In genomic region chr7:132441935-132442334, GRCh38 we compare ENCODE assay signal across 18 cellular contexts.
DNase-seq lines count a peak whose midpoint lies in the region; ATAC-seq and TF ChIP-seq lines count a peak whose summit lies in the region.
"Had no signal": no experiment of that assay in that cellular context is flagged by ENCODE, and none has a peak within 500 bp of the region (broad histone marks: within the 10 kb centered on the region; RNA-seq: fewer than 3 reads in every experiment).

No MANE protein-coding gene starts in this region.

- no peak overlapping the region for H3K4me3 Mint-ChIP-seq in dendritic cell treated with granulocyte-macrophage colony-stimulating factor and Interleukin-4, amounts not matched to agents 40 ng/mL and 50 ng/mL, for 4 days

- H3K27ac ChIP-seq in BLaER1 (no peak overlapping the region), right atrium auricular region (peak overlapping the region; percentile 15 to 29), upper lobe of left lung (no peak overlapping the region)
- no peak overlapping the region for H3K27ac ChIP-seq in BLaER1 treated with 17β-estradiol and CSF1 and Interleukin-3, amounts not matched to agents 10 nM and 100 nM
- H3K27ac ChIP-seq: C4-2B, SK-N-MC had no signal

- no peaks in the 10 kb centered on the region for H3K9me3 Mint-ChIP-seq in dendritic cell treated with granulocyte-macrophage colony-stimulating factor and Interleukin-4, amounts not matched to agents 40 ng/mL and 50 ng/mL, for 4 days

- peak overlapping the region; percentile 19 for H3K4me2 ChIP-seq in BLaER1
- peak overlapping the region in 9 of 11 experiments; percentile 8 to 52 (median 22); a peak in 13 of 22 replicates for H3K4me2 ChIP-seq in BLaER1 treated with 17β-estradiol and CSF1 and Interleukin-3, amounts not matched to agents 10 nM and 100 nM

- H3K9me3 ChIP-seq in BLaER1, result no peaks in the 10 kb centered on the region
- peaks cover 0 to 15% (median 0%) of the 10 kb centered on the region in 11 experiments; a peak in 3 of 22 replicates for H3K9me3 ChIP-seq in BLaER1 treated with 17β-estradiol and CSF1 and Interleukin-3, amounts not matched to agents 10 nM and 100 nM (replicated peaks in 1 of 11)
- no peaks in the 10 kb centered on the region for H3K9me3 ChIP-seq in right atrium auricular region
- H3K9me3 ChIP-seq in upper lobe of left lung, result no peaks in the 10 kb centered on the region

- H3K27me3 ChIP-seq in BLaER1 (no peaks in the 10 kb centered on the region), right atrium auricular region (no peaks in the 10 kb centered on the region), upper lobe of left lung (no peaks in the 10 kb centered on the region)
- no peaks in the 10 kb centered on the region for H3K27me3 ChIP-seq in BLaER1 treated with 17β-estradiol and CSF1 and Interleukin-3, amounts not matched to agents 10 nM and 100 nM

- 72 to 78% methylated on average over 4 of the region's 4 CpGs for WGBS in upper lobe of left lung, 2 donors

- peak overlapping the region; percentile 11 for H3K27ac Mint-ChIP-seq in dendritic cell treated with granulocyte-macrophage colony-stimulating factor and Interleukin-4, amounts not matched to agents 40 ng/mL and 50 ng/mL, for 4 days

- no peaks in the 10 kb centered on the region for H3K36me3 ChIP-seq in BLaER1
- no peaks in the 10 kb centered on the region for H3K36me3 ChIP-seq in BLaER1 treated with 17β-estradiol and CSF1 and Interleukin-3, amounts not matched to agents 10 nM and 100 nM
- no peaks in the 10 kb centered on the region for H3K36me3 ChIP-seq in right atrium auricular region
- H3K36me3 ChIP-seq in upper lobe of left lung, result no peaks in the 10 kb centered on the region

- H3K9ac ChIP-seq in BLaER1, result no peak overlapping the region
- no peak overlapping the region for H3K9ac ChIP-seq in BLaER1 treated with 17β-estradiol and CSF1 and Interleukin-3, amounts not matched to agents 10 nM and 100 nM

- no peak for TF ChIP-seq POLR2A in upper lobe of left lung (IDR thresholded peaks at IDR 0.05)

- H3K36me3 Mint-ChIP-seq in dendritic cell treated with granulocyte-macrophage colony-stimulating factor and Interleukin-4, amounts not matched to agents 40 ng/mL and 50 ng/mL, for 4 days (ENCODE audit: low read depth), result no peaks in the 10 kb centered on the region

- TF ChIP-seq CTCF in right atrium auricular region (IDR thresholded peaks at IDR 0.05) (no peak), upper lobe of left lung (IDR thresholded peaks at IDR 0.05) (no peak)

- DNase-seq in right atrium auricular region (ENCODE audit: low spot score) (no peak), upper lobe of left lung (no peak), H4 (ENCODE audit: low spot score) (no peak)
- DNase-seq: GOT3, IMR-90, Kasumi-1, NCI-H1417, NCI-H187, NCI-H446, NCI-H526, SHP77 treated with DMSO at 0.1 percent for 48 hours had no signal

- ATAC-seq in HG02884 (IDR thresholded peaks at IDR 0.05; ENCODE audit: unreplicated experiment) (no peak), upper lobe of left lung (ENCODE audit: low FRiP score in 2 of 2) (no peak)
- ATAC-seq: HCT116 had no signal

- H3K4me3 ChIP-seq in BLaER1 (no peak overlapping the region), right atrium auricular region (no peak overlapping the region), upper lobe of left lung (no peak overlapping the region)
- H3K4me3 ChIP-seq in BLaER1 treated with 17β-estradiol and CSF1 and Interleukin-3, amounts not matched to agents 10 nM and 100 nM, result no peak overlapping the region
- H3K4me3 ChIP-seq: SK-N-MC had no signal

- H3K4me1 Mint-ChIP-seq in dendritic cell treated with granulocyte-macrophage colony-stimulating factor and Interleukin-4, amounts not matched to agents 40 ng/mL and 50 ng/mL, for 4 days (ENCODE audit: low read depth), result peaks cover 64% of the 10 kb centered on the region

- H3K27me3 Mint-ChIP-seq in dendritic cell treated with granulocyte-macrophage colony-stimulating factor and Interleukin-4, amounts not matched to agents 40 ng/mL and 50 ng/mL, for 4 days, result peaks cover 26% of the 10 kb centered on the region

- H4K20me1 ChIP-seq in BLaER1, result no peaks in the 10 kb centered on the region
- H4K20me1 ChIP-seq in BLaER1 treated with 17β-estradiol and CSF1 and Interleukin-3, amounts not matched to agents 10 nM and 100 nM, result no peaks in the 10 kb centered on the region

- intact Hi-C loops in dendritic cell treated with granulocyte-macrophage colony-stimulating factor and Interleukin-4, amounts not matched to agents 40 ng/mL and 50 ng/mL, for 4 days (cut with micrococcal nuclease), result no loop called here

- peaks cover 78% of the 10 kb centered on the region for H3K4me1 ChIP-seq in BLaER1
- peaks cover 44 to 75% (median 63%) of the 10 kb centered on the region in 10 experiments for H3K4me1 ChIP-seq in BLaER1 treated with 17β-estradiol and CSF1 and Interleukin-3, amounts not matched to agents 10 nM and 100 nM
- peaks cover 0 to 29% of the 10 kb centered on the region in 2 donors for H3K4me1 ChIP-seq in right atrium auricular region
- H3K4me1 ChIP-seq in upper lobe of left lung, result peaks cover 0 to 8% (median 2%) of the 10 kb centered on the region in 4 donors

- no peak for TF ChIP-seq EP300 in upper lobe of left lung (IDR thresholded peaks at IDR 0.05)

Comparison
In these comparisons a context has a peak if more than half of its experiments do, and no peak if none do; other contexts are left out.
1. H3K27ac ChIP-seq: peak in right atrium auricular region (2 of 2); none in BLaER1 (single experiment), BLaER1 treated with 17β-estradiol and CSF1 and Interleukin-3, amounts not matched to agents 10 nM and 100 nM (0 of 11) and upper lobe of left lung (0 of 4).